In the genomic region with DNA sequence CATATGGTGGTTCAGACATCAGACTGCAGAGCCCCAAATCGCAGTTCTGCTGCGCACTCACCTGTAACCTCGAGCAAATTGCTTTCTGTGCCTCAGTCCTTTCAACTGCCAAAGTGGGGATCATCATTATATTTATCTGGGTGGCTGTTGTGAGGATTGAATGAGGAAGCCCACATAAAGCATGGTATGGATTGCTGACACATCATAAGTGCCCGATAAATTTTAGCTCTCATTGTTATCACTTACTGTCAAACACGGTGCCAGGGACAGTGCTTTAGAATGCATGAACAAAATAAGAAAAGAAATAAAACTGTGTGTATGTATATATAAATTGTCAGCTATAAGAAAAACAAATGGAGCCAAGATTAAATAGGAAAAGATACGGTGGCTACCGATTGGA, we compare ENCODE assay signal across 24 cellular contexts.
DNase-seq lines count a peak whose midpoint lies in the region; ATAC-seq, FAIRE-seq and TF ChIP-seq lines count a peak whose summit lies in the region.
"Had no signal": no experiment of that assay in that cellular context is flagged by ENCODE, and none has a peak within 500 bp of the region (broad histone marks: within the 10 kb centered on the region; RNA-seq: fewer than 3 reads in every experiment).

No MANE protein-coding gene starts in this region.

- H2AFZ ChIP-seq in HepG2 (ENCODE audit: low read length) (no peak overlapping the region), neural cell (ENCODE audit: low read depth, low read length) (no peak overlapping the region)

- TF ChIP-seq POLR2A in HepG2 (IDR thresholded peaks at IDR 0.05; ENCODE audit: insufficient read depth in 1 of 2, low read depth in 2 of 2, low read length in 2 of 2), result no peak
- no peak for TF ChIP-seq POLR2A in right lobe of liver (IDR thresholded peaks at IDR 0.05)

- in situ Hi-C loops in HepG2 (cut with HindIII; ENCODE audit: extremely low pct_ligation_motif_present, low pct_unique_long_range_greater_than_20kb), result no loop called here

- H3K36me3 ChIP-seq in HepG2 (replicated peaks in 1 of 2; ENCODE audit: control insufficient read depth in 1 of 2, insufficient read depth in 2 of 2, low read length in 2 of 2) (no peaks in the 10 kb centered on the region), right lobe of liver (no peaks in the 10 kb centered on the region), neural cell (ENCODE audit: insufficient read depth, low read length) (no peaks in the 10 kb centered on the region)
- H3K36me3 ChIP-seq: BE2C, BLaER1 had no signal

- TF ChIP-seq RAD21 in HepG2 (CRISPR knock-in tag; IDR thresholded peaks at IDR 0.05), result no peak
- no peak for TF ChIP-seq RAD21 in neural cell (conservative IDR thresholded peaks at IDR 0.05)

- H4K20me1 ChIP-seq in HepG2 (ENCODE audit: insufficient read depth, low read length) (no peaks in the 10 kb centered on the region), neural cell (ENCODE audit: insufficient read depth) (no peaks in the 10 kb centered on the region)
- H4K20me1 ChIP-seq: BLaER1 had no signal

- BruUV-seq in HepG2 (replicated peaks; lab: Mats Ljungman, UMichigan), result no TSS peak

- intact Hi-C loops in HepG2 (cut with micrococcal nuclease; ENCODE audit: unreplicated experiment) (no loop called here), right lobe of liver (cut with DNase I) (no loop called here)

- H3K27me3 ChIP-seq in HepG2 (ENCODE audit: control insufficient read depth in 1 of 2, insufficient read depth in 2 of 2, low read length in 2 of 2) (peaks cover 0 to 16% of the 10 kb centered on the region in 2 experiments; a peak in 2 of 5 replicates), right lobe of liver (peaks cover 0 to 4% of the 10 kb centered on the region in 2 donors), neural cell (ENCODE audit: insufficient read depth, low read depth, low read length) (no peaks in the 10 kb centered on the region)
- H3K27me3 ChIP-seq: BE2C, BLaER1 had no signal

- CTCF ChIA-PET in HepG2 (lab: Yijun Ruan, JAX; ENCODE audit: low intra/inter-chr PET ratio, low total read pairs), result no interaction called here

- DNase-seq in HepG2 (ENCODE audit: low spot score) (no peak), right lobe of liver (no peak), AG08396 (ENCODE audit: low spot score) (no peak)
- DNase-seq in activated CD8-positive, alpha-beta memory T cell treated with anti-CD3 and anti-CD28 coated beads, Interleukin-2, amount 50 U/mL, for 48 hours, result no peak
- DNase-seq: BE2C; C1 segment of cervical spinal cord; CD4-positive, alpha-beta memory T cell; CD4-positive, CD25-positive, alpha-beta regulatory T cell; CD8-positive, alpha-beta memory T cell; COR-L47; DMS 273 treated with DMSO at 0.1 percent for 48 hours; DMS53; DMS79; DND-41; EL; GDM1 had no signal

- TF ChIP-seq CTCF in HepG2 (CRISPR knock-in tag; IDR thresholded peaks at IDR 0.05) (no peak), right lobe of liver (IDR thresholded peaks at IDR 0.05) (no peak), neural cell (IDR thresholded peaks at IDR 0.05; ENCODE audit: poor library complexity, severe bottlenecking) (no peak)

- H3K27ac ChIP-seq in HepG2 (ENCODE audit: extremely low read length, insufficient read depth, low read length) (no peak overlapping the region), right lobe of liver (no peak overlapping the region), cingulate gyrus (ENCODE audit: low read depth, low read length) (peak overlapping the region; percentile 69), neural cell (ENCODE audit: low read length) (peak overlapping the region; percentile 46)
- H3K27ac ChIP-seq: 22Rv1, A549, BLaER1 had no signal

- H3K4me2 ChIP-seq in HepG2 (ENCODE audit: low read depth, low read length) (no peak overlapping the region), neural cell (ENCODE audit: low read length) (no peak overlapping the region)
- H3K4me2 ChIP-seq: A549, BLaER1 had no signal

- H3K9ac ChIP-seq in HepG2 (ENCODE audit: insufficient read depth, low read depth, low read length) (no peak overlapping the region), neural cell (ENCODE audit: low read length) (no peak overlapping the region)
- H3K9ac ChIP-seq: BLaER1 had no signal

- POLR2A ChIA-PET in HepG2 (lab: Yijun Ruan, JAX), result no interaction called here

- FAIRE-seq in HepG2 (lab: Jason Lieb, UNC), result no peak
- FAIRE-seq: A549, GM12878, GM12892, GM18507 had no signal

- 42% methylated on average over 7 of the region's 7 CpGs for WGBS in HepG2 (ENCODE audit: low lambda C conversion rate)
- 76% methylated on average over 7 of the region's 7 CpGs for WGBS in right lobe of liver (ENCODE audit: insufficient coverage, low coverage, low lambda C conversion rate, missing lambda C conversion rate)

- no peaks in the 10 kb centered on the region for H3K4me1 ChIP-seq in HepG2 (ENCODE audit: insufficient read depth, low read length)
- no peaks in the 10 kb centered on the region for H3K4me1 ChIP-seq in right lobe of liver
- H3K4me1 ChIP-seq: A549, BE2C, BLaER1 had no signal

- TF ChIP-seq EP300 in HepG2 (IDR thresholded peaks at IDR 0.05; ENCODE audit: low read depth in 2 of 2, low read length in 2 of 2) (no peak), HepG2 (CRISPR knock-in tag; IDR thresholded peaks at IDR 0.05; ENCODE audit: borderline replicate concordance) (no peak), neural cell (conservative IDR thresholded peaks at IDR 0.05; ENCODE audit: poor library complexity, severe bottlenecking) (no peak)

- no peaks in the 10 kb centered on the region for H3F3A ChIP-seq in neural cell (ENCODE audit: insufficient read depth, low read length, poor library complexity, severe bottlenecking)

- H3K4me3 ChIP-seq in HepG2 (replicated peaks in 1 of 3; ENCODE audit: insufficient read depth in 1 of 3, low read depth in 2 of 3, low read length in 3 of 3) (no peak overlapping the region), right lobe of liver (no peak overlapping the region), neural cell (ENCODE audit: low read length) (no peak overlapping the region)
- H3K4me3 ChIP-seq: A549, BLaER1, GM12878 had no signal

- ATAC-seq in HepG2 (no peak), right lobe of liver (no peak)
- ATAC-seq: A549, GM12878 had no signal

- no peaks in the 10 kb centered on the region for H3K9me2 ChIP-seq in neural cell (ENCODE audit: insufficient read depth, low read length)

- H3K79me2 ChIP-seq in HepG2 (ENCODE audit: insufficient read depth, low read length) (no peaks in the 10 kb centered on the region), neural cell (replicated peaks; ENCODE audit: insufficient read depth, low read length) (no peaks in the 10 kb centered on the region)

- H3K9me3 ChIP-seq in HepG2 (ENCODE audit: low read length) (no peaks in the 10 kb centered on the region), right lobe of liver (no peaks in the 10 kb centered on the region), neural cell (ENCODE audit: low read length) (no peaks in the 10 kb centered on the region)
- H3K9me3 ChIP-seq: A549, BE2C, BLaER1 had no signal

TF ChIP-seq in HepG2, 621 proteins besides CTCF, POLR2A, EP300 and RAD21:
- TF ChIP-seq ZFP90 (CRISPR knock-in tag; IDR thresholded peaks at IDR 0.05; ENCODE audit: borderline replicate concordance) (no peak), MAFF (IDR thresholded peaks at IDR 0.05; ENCODE audit: low read depth, low read length) (0 out of 2 replicates have a peak, but pooled peaks have one; percentile 23), MYC (CRISPR knock-in tag; IDR thresholded peaks at IDR 0.05; ENCODE audit: borderline replicate concordance) (no peak), GABPA (IDR thresholded peaks at IDR 0.05; ENCODE audit: low read depth, low read length) (no peak), GABPA (CRISPR knock-in tag; IDR thresholded peaks at IDR 0.05; ENCODE audit: low read depth) (no peak), MAFK (conservative IDR thresholded peaks at IDR 0.05 in 1 of 2, IDR thresholded peaks at IDR 0.05 in 1 of 2; ENCODE audit: low read length in 2 of 2) (peak; percentile 52 to 64; a peak in 3 of 4 replicates), NFIB (CRISPR knock-in tag; IDR thresholded peaks at IDR 0.05; ENCODE audit: borderline replicate concordance) (no peak), RNF2 (conservative IDR thresholded peaks at IDR 0.05; ENCODE audit: low read depth) (no peak)

TF ChIP-seq in neural cell, 6 proteins besides CTCF, POLR2A, EP300 and RAD21:
- TF ChIP-seq, protein P1, sequence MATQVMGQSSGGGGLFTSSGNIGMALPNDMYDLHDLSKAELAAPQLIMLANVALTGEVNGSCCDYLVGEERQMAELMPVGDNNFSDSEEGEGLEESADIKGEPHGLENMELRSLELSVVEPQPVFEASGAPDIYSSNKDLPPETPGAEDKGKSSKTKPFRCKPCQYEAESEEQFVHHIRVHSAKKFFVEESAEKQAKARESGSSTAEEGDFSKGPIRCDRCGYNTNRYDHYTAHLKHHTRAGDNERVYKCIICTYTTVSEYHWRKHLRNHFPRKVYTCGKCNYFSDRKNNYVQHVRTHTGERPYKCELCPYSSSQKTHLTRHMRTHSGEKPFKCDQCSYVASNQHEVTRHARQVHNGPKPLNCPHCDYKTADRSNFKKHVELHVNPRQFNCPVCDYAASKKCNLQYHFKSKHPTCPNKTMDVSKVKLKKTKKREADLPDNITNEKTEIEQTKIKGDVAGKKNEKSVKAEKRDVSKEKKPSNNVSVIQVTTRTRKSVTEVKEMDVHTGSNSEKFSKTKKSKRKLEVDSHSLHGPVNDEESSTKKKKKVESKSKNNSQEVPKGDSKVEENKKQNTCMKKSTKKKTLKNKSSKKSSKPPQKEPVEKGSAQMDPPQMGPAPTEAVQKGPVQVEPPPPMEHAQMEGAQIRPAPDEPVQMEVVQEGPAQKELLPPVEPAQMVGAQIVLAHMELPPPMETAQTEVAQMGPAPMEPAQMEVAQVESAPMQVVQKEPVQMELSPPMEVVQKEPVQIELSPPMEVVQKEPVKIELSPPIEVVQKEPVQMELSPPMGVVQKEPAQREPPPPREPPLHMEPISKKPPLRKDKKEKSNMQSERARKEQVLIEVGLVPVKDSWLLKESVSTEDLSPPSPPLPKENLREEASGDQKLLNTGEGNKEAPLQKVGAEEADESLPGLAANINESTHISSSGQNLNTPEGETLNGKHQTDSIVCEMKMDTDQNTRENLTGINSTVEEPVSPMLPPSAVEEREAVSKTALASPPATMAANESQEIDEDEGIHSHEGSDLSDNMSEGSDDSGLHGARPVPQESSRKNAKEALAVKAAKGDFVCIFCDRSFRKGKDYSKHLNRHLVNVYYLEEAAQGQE (IDR thresholded peaks at IDR 0.05; ENCODE audit: borderline replicate concordance), result no peak
- no peak for TF ChIP-seq TAF1 (IDR thresholded peaks at IDR 0.05; ENCODE audit: low read depth)

Comparison
In these comparisons a context has a peak if more than half of its experiments do, and no peak if none do; other contexts are left out.
1. H3K27ac ChIP-seq: peak in cingulate gyrus (single experiment) and neural cell (single experiment); none in HepG2 (single experiment) and right lobe of liver (0 of 3).